In the genomic region with DNA sequence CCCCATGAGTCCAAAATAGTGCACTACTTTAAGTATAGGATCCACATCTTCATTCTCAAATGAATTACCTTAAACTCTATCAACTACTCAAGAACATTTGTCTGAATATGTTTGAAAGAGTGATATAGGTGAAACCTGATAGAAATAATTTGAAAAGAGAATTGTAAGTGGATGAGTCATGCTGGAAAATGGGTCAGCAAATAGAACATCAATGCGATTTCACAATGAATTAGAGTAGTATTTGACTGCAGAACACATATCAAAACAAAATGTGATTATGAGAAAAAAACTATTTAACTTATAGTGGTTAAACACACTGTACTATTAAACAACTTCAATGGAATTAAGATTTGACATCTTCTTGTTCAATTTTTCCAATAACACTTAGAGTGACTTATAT, we compare ENCODE assay signal across 2 cellular contexts.
TF ChIP-seq lines count a peak whose summit lies in the region.

No MANE protein-coding gene starts in this region.

TF ChIP-seq in SK-N-SH, 30 proteins besides CTCF, POLR2A, EP300 and RAD21 (continued from another document):
- TF ChIP-seq, protein P1, sequence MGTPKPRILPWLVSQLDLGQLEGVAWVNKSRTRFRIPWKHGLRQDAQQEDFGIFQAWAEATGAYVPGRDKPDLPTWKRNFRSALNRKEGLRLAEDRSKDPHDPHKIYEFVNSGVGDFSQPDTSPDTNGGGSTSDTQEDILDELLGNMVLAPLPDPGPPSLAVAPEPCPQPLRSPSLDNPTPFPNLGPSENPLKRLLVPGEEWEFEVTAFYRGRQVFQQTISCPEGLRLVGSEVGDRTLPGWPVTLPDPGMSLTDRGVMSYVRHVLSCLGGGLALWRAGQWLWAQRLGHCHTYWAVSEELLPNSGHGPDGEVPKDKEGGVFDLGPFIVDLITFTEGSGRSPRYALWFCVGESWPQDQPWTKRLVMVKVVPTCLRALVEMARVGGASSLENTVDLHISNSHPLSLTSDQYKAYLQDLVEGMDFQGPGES (IDR thresholded peaks at IDR 0.05; ENCODE audit: low read depth, low read length) = no peak
- TF ChIP-seq FOSL2 (IDR thresholded peaks at IDR 0.05; ENCODE audit: borderline replicate concordance, low read depth) = no peak

TF ChIP-seq in GM23338, 12 proteins besides CTCF, POLR2A, EP300 and RAD21 (continued from another document):
- TF ChIP-seq, protein P2, sequence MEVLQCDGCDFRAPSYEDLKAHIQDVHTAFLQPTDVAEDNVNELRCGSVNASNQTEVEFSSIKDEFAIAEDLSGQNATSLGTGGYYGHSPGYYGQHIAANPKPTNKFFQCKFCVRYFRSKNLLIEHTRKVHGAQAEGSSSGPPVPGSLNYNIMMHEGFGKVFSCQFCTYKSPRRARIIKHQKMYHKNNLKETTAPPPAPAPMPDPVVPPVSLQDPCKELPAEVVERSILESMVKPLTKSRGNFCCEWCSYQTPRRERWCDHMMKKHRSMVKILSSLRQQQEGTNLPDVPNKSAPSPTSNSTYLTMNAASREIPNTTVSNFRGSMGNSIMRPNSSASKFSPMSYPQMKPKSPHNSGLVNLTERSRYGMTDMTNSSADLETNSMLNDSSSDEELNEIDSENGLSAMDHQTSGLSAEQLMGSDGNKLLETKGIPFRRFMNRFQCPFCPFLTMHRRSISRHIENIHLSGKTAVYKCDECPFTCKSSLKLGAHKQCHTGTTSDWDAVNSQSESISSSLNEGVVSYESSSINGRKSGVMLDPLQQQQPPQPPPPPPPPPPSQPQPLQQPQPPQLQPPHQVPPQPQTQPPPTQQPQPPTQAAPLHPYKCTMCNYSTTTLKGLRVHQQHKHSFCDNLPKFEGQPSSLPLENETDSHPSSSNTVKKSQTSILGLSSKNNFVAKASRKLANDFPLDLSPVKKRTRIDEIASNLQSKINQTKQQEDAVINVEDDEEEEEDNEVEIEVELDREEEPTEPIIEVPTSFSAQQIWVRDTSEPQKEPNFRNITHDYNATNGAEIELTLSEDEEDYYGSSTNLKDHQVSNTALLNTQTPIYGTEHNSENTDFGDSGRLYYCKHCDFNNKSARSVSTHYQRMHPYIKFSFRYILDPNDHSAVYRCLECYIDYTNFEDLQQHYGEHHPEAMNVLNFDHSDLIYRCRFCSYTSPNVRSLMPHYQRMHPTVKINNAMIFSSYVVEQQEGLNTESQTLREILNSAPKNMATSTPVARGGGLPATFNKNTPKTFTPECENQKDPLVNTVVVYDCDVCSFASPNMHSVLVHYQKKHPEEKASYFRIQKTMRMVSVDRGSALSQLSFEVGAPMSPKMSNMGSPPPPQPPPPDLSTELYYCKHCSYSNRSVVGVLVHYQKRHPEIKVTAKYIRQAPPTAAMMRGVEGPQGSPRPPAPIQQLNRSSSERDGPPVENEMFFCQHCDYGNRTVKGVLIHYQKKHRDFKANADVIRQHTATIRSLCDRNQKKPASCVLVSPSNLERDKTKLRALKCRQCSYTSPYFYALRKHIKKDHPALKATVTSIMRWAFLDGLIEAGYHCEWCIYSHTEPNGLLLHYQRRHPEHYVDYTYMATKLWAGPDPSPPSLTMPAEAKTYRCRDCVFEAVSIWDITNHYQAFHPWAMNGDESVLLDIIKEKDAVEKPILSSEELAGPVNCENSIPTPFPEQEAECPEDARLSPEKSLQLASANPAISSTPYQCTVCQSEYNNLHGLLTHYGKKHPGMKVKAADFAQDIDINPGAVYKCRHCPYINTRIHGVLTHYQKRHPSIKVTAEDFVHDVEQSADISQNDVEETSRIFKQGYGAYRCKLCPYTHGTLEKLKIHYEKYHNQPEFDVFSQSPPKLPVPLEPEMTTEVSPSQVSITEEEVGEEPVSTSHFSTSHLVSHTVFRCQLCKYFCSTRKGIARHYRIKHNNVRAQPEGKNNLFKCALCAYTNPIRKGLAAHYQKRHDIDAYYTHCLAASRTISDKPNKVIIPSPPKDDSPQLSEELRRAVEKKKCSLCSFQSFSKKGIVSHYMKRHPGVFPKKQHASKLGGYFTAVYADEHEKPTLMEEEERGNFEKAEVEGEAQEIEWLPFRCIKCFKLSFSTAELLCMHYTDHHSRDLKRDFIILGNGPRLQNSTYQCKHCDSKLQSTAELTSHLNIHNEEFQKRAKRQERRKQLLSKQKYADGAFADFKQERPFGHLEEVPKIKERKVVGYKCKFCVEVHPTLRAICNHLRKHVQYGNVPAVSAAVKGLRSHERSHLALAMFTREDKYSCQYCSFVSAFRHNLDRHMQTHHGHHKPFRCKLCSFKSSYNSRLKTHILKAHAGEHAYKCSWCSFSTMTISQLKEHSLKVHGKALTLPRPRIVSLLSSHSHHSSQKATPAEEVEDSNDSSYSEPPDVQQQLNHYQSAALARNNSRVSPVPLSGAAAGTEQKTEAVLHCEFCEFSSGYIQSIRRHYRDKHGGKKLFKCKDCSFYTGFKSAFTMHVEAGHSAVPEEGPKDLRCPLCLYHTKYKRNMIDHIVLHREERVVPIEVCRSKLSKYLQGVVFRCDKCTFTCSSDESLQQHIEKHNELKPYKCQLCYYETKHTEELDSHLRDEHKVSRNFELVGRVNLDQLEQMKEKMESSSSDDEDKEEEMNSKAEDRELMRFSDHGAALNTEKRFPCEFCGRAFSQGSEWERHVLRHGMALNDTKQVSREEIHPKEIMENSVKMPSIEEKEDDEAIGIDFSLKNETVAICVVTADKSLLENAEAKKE (CRISPR knock-in tag; IDR thresholded peaks at IDR 0.05) = no peak
- TF ChIP-seq EZH2phosphoT487 (IDR thresholded peaks at IDR 0.05; ENCODE audit: unreplicated experiment) (no peak), STAT1 (IDR thresholded peaks at IDR 0.05; ENCODE audit: unreplicated experiment) (no peak), EZH2 (IDR thresholded peaks at IDR 0.05; ENCODE audit: low read depth, unreplicated experiment) (no peak), CREB1 (CRISPR knock-in tag; IDR thresholded peaks at IDR 0.05; ENCODE audit: low read depth) (no peak)
- TF ChIP-seq, protein P3, sequence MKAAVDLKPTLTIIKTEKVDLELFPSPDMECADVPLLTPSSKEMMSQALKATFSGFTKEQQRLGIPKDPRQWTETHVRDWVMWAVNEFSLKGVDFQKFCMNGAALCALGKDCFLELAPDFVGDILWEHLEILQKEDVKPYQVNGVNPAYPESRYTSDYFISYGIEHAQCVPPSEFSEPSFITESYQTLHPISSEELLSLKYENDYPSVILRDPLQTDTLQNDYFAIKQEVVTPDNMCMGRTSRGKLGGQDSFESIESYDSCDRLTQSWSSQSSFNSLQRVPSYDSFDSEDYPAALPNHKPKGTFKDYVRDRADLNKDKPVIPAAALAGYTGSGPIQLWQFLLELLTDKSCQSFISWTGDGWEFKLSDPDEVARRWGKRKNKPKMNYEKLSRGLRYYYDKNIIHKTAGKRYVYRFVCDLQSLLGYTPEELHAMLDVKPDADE (IDR thresholded peaks at IDR 0.05) = no peak
- TF ChIP-seq, protein P4, sequence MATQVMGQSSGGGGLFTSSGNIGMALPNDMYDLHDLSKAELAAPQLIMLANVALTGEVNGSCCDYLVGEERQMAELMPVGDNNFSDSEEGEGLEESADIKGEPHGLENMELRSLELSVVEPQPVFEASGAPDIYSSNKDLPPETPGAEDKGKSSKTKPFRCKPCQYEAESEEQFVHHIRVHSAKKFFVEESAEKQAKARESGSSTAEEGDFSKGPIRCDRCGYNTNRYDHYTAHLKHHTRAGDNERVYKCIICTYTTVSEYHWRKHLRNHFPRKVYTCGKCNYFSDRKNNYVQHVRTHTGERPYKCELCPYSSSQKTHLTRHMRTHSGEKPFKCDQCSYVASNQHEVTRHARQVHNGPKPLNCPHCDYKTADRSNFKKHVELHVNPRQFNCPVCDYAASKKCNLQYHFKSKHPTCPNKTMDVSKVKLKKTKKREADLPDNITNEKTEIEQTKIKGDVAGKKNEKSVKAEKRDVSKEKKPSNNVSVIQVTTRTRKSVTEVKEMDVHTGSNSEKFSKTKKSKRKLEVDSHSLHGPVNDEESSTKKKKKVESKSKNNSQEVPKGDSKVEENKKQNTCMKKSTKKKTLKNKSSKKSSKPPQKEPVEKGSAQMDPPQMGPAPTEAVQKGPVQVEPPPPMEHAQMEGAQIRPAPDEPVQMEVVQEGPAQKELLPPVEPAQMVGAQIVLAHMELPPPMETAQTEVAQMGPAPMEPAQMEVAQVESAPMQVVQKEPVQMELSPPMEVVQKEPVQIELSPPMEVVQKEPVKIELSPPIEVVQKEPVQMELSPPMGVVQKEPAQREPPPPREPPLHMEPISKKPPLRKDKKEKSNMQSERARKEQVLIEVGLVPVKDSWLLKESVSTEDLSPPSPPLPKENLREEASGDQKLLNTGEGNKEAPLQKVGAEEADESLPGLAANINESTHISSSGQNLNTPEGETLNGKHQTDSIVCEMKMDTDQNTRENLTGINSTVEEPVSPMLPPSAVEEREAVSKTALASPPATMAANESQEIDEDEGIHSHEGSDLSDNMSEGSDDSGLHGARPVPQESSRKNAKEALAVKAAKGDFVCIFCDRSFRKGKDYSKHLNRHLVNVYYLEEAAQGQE (IDR thresholded peaks at IDR 0.05; ENCODE audit: unreplicated experiment) = no peak
